ENCODE assay signal across 8 cellular contexts in genomic region chr12:104957388-104958008, GRCh38. TPM values are rescaled to one million over a fixed set of nuclear protein-coding genes. Genes with fewer than 3 reads are reported as not detected.
A peak's percentile ranks its signal among the peaks of the same experiment; 100 is the strongest.
DNase-seq lines count a peak whose midpoint lies in the region; ATAC-seq and TF ChIP-seq lines count a peak whose summit lies in the region.

No MANE protein-coding gene starts in this region.

- WGBS in stomach, 5 donors: 1 to 3% (median 2%) methylated on average over 15 to 37 of the region's 37 CpGs

- no peaks in the 10 kb centered on the region for H3K36me3 Mint-ChIP-seq in mesothelial cell of epicardium

- peak overlapping the region; percentile 70 for H3K4me3 Mint-ChIP-seq in mesothelial cell of epicardium

- no peak overlapping the region for H3K27ac Mint-ChIP-seq in mesothelial cell of epicardium

- no peak for TF ChIP-seq CTCF in choroid plexus epithelial cell (conservative IDR thresholded peaks at IDR 0.05; ENCODE audit: low read depth, low read length)
- TF ChIP-seq CTCF in mesothelial cell of epicardium (IDR thresholded peaks at IDR 0.05; ENCODE audit: unreplicated experiment): no peak
- TF ChIP-seq CTCF in stomach (IDR thresholded peaks at IDR 0.05): no peak

- ATAC-seq in HG03457 (IDR thresholded peaks at IDR 0.05; ENCODE audit: unreplicated experiment): peak; percentile 20

- H3K9me3 ChIP-seq in stomach: no peaks in the 10 kb centered on the region

- H3K4me3 ChIP-seq in choroid plexus epithelial cell (ENCODE audit: low read depth, low read length) (peak overlapping the region; percentile 85), stomach (peak overlapping the region; percentile 77 to 91 (median 90))

- H3K27ac ChIP-seq in stomach: peak overlapping the region; percentile 91 to 97 (median 95)

- peaks cover 15 to 52% (median 44%) of the 10 kb centered on the region in 4 donors for H3K4me1 ChIP-seq in stomach

- peaks cover 38% of the 10 kb centered on the region for H3K27me3 Mint-ChIP-seq in mesothelial cell of epicardium (ENCODE audit: low read depth)

- no peaks in the 10 kb centered on the region for H3K27me3 ChIP-seq in stomach

- H3K4me1 Mint-ChIP-seq in mesothelial cell of epicardium: peaks cover 19% of the 10 kb centered on the region

- no peaks in the 10 kb centered on the region for H3K9me3 Mint-ChIP-seq in mesothelial cell of epicardium

- no peak for TF ChIP-seq POLR2A in stomach (IDR thresholded peaks at IDR 0.05)

- no peak for TF ChIP-seq EP300 in stomach (IDR thresholded peaks at IDR 0.05)

- no peaks in the 10 kb centered on the region for H3K36me3 ChIP-seq in stomach

- intact Hi-C loops in stomach (cut with DNase I; ENCODE audit: low total_unique reads): no loop called here

- peak; percentile 27 for DNase-seq in activated gamma-delta T cell treated with Interleukin-2 at 50 U/mL for 16 hours
- no peak for DNase-seq in activated gamma-delta T cell (lab: John Stamatoyannopoulos, UW)
- peak; percentile 21 for DNase-seq in T-helper 9 cell
- DNase-seq in choroid plexus epithelial cell (ENCODE audit: low read depth): no peak
- no peak for DNase-seq in mesothelial cell of epicardium (ENCODE audit: low spot score in 2 of 2, unreplicated experiment in 2 of 2)
- peak; percentile 52 for DNase-seq in stomach
- DNase-seq in SKM-1 treated with dmso at 0.1 percent for 144 hours (lab: John Stamatoyannopoulos, UW; ENCODE audit: unreplicated experiment): no peak

RNA-seq across cellular contexts. Expression of gene SLC41A2, which starts 0.6 kb away (rescaled TPM):
- total RNA-seq in mesothelial cell of epicardium (5.9 to 10.1 TPM (median 6.9 TPM) in 3 replicates), stomach (100 to 1,000 TPM in 4 of 5 donors, 10 to 100 TPM in 1; 26.8 to 208 (median 181) TPM)
- polyA plus RNA-seq in stomach: 10 to 100 TPM in 2 of 3 donors, 1 to 10 TPM in 1; 5.4 to 23.2 (median 14.8) TPM

RNA-seq across cellular contexts. Expression of gene NOPCHAP1, which starts 28.6 kb away (rescaled TPM):
- total RNA-seq in mesothelial cell of epicardium: 17.1 to 22.8 TPM (median 18.6 TPM) in 3 replicates
- total RNA-seq in stomach: 10 to 100 TPM in 1 of 5 donors, 1 to 10 TPM in 4; 2.6 to 29.8 (median 4.6) TPM
- 10 to 100 TPM; 14.2 to 18.1 (median 15.9) TPM for polyA plus RNA-seq in stomach

Comparison
In these comparisons a context has a peak if more than half of its experiments do, and no peak if none do; other contexts are left out.
1. DNase-seq: peak in activated gamma-delta T cell treated with Interleukin-2 at 50 U/mL for 16 hours (single experiment), T-helper 9 cell (single experiment) and stomach (single experiment); none in activated gamma-delta T cell (single experiment), choroid plexus epithelial cell (single experiment), mesothelial cell of epicardium (0 of 2) and SKM-1 treated with dmso at 0.1 percent for 144 hours (single experiment).